Comparison of ENCODE assay signal across 17 cellular contexts in genomic region chr6:1216488-1216974, GRCh38.
"Had no signal": no experiment of that assay in that cellular context is flagged by ENCODE, and none has a peak within 500 bp of the region (broad histone marks: within the 10 kb centered on the region; RNA-seq: fewer than 3 reads in every experiment).

No MANE protein-coding gene starts in this region.

- DNase-seq: effector memory CD4-positive, alpha-beta T cell; gastrocnemius medialis; immature natural killer cell; kidney; left colon; mammary epithelial cell; naive thymus-derived CD4-positive, alpha-beta T cell; posterior cingulate gyrus; right cardiac atrium; stimulated activated CD4-positive, alpha-beta T cell treated with anti-CD3 and anti-CD28 coated beads, Interleukin-4, amount 100 ng/mL, for 1 hour; stimulated activated CD8-positive, alpha-beta memory T cell treated with anti-CD3 and anti-CD28 coated beads, Interleukin-4, amount 100 ng/mL, for 48 hours; stimulated activated naive CD8-positive, alpha-beta T cell treated with anti-CD3 and anti-CD28 coated beads, Interleukin-15, Interleukin-2, amounts not matched to agents 100 U/mL and 50 U/mL, for 24 hours; tibial artery; upper lobe of left lung had no signal

- H3K27me3 ChIP-seq: gastrocnemius medialis, suprapubic skin, tibial artery, upper lobe of left lung, vagina had no signal

- H3K27ac ChIP-seq: gastrocnemius medialis, suprapubic skin, tibial artery, upper lobe of left lung, vagina had no signal

- H3K4me3 ChIP-seq: gastrocnemius medialis, suprapubic skin, tibial artery, upper lobe of left lung, vagina had no signal

- H3K9me3 ChIP-seq: gastrocnemius medialis, suprapubic skin, tibial artery, upper lobe of left lung, vagina had no signal

- FAIRE-seq: endometrium, kidney had no signal

- H3K36me3 ChIP-seq: gastrocnemius medialis, suprapubic skin, tibial artery, upper lobe of left lung, vagina had no signal

- H3K4me1 ChIP-seq: gastrocnemius medialis, suprapubic skin, tibial artery, upper lobe of left lung, vagina had no signal

- ATAC-seq: gastrocnemius medialis; left colon; naive thymus-derived CD4-positive, alpha-beta T cell; right cardiac atrium; stimulated activated naive CD8-positive, alpha-beta T cell treated with anti-CD3 and anti-CD28 coated beads, Interleukin-15, Interleukin-2, amounts not matched to agents 100 U/mL and 50 U/mL, for 24 hours had no signal
